In the genomic region with DNA sequence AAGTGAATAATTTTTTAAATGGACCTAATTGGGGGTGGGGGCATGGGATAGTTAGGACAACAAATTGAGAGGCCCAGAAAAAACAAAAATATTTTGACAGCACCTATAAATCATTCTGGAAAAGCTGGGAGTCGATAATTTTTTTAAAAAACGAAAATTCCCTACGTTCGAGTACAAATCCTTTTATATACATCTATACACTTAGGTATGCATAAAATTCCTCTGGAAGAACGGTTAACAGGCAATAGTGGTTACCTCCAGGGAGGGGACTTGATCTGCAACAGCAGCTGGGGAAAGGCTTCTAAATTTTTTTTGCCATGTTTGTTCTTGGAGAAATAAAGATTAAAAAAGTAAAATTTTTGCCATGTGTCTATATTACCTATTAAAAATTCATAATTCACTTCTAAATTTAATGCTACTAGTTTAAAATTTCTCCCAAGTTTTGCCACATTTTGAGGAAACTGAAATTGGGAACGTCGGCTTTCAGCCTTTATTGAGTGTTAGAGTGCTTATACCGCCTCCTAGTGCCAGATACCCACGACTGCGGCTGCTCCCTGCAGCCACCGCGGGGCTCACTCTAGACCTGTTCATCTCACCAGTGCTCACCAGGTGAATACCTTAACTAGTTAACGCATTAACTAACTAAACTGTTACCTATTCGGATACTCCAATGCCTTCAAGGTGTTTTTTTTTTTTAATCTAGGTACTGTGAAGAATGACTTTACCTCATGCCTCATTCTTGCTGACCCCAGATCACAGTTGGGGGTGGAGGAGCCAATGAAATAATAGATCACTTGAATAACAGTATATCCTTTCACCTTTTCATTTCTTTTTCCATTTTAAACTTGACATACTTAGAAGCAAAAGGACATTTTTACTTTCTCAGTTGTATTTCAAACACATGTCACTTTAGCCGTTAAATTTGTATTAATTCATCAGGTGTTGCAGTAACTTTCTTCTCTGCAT, we compare ENCODE assay signal across 8 cellular contexts. TPM values are rescaled to one million over a fixed set of nuclear protein-coding genes. Genes with fewer than 3 reads are reported as not detected.
DNase-seq lines count a peak whose midpoint lies in the region; ATAC-seq, FAIRE-seq and TF ChIP-seq lines count a peak whose summit lies in the region.

No MANE protein-coding gene starts in this region.

- no peaks in the 10 kb centered on the region for H3K79me2 ChIP-seq in HepG2 (ENCODE audit: insufficient read depth, low read length)

- in situ Hi-C loops in HepG2 (cut with HindIII; ENCODE audit: extremely low pct_ligation_motif_present, low pct_unique_long_range_greater_than_20kb), result no loop called here

- no peak overlapping the region for H3K27ac ChIP-seq in HepG2 (ENCODE audit: extremely low read length, insufficient read depth, low read length)

- TF ChIP-seq RAD21 in HepG2 (CRISPR knock-in tag; IDR thresholded peaks at IDR 0.05), result peak; percentile 58; the same call in 1 of the 2 replicates

- WGBS in HepG2 (ENCODE audit: low lambda C conversion rate), result 26% methylated on average over 15 of the region's 15 CpGs

- no peak overlapping the region for H3K4me3 ChIP-seq in BE2C (ENCODE audit: low read depth, low read length)
- no peak overlapping the region for H3K4me3 ChIP-seq in HFF-Myc (replicated peaks; ENCODE audit: low read depth, low read length)
- peak overlapping the region in 1 of 3 experiments; percentile 51; a peak in 1 of 6 replicates for H3K4me3 ChIP-seq in HepG2 (replicated peaks in 1 of 3; ENCODE audit: insufficient read depth in 1 of 3, low read depth in 2 of 3, low read length in 3 of 3)
- no peak overlapping the region for H3K4me3 ChIP-seq in MG63

- H3K4me1 ChIP-seq in BE2C, result no peaks in the 10 kb centered on the region
- H3K4me1 ChIP-seq in HepG2 (ENCODE audit: insufficient read depth, low read length), result peaks cover 76% of the 10 kb centered on the region

- H3K4me2 ChIP-seq in HepG2 (ENCODE audit: low read depth, low read length), result peak overlapping the region; percentile 75

- no peak overlapping the region for H2AFZ ChIP-seq in HepG2 (ENCODE audit: low read length)

- TF ChIP-seq POLR2A in HepG2 (IDR thresholded peaks at IDR 0.05; ENCODE audit: insufficient read depth in 1 of 2, low read depth in 2 of 2, low read length in 2 of 2), result no peak

- DNase-seq in BE2C (no peak), HFF-Myc (ENCODE audit: extremely low read depth, low read depth) (no peak), activated T-cell treated with anti-CD3 and anti-CD28 coated beads for 48 hours (ENCODE audit: low read depth) (peak; percentile 11), HepG2 (ENCODE audit: low spot score) (peak; percentile 28), NCI-H774 (lab: John Stamatoyannopoulos, UW) (no peak), MG63 (no peak)

- peak; percentile 54 for TF ChIP-seq CTCF in BE2C (IDR thresholded peaks at IDR 0.05; ENCODE audit: low read depth, low read length)
- peak; percentile 56 for TF ChIP-seq CTCF in HFF-Myc (IDR thresholded peaks at IDR 0.05; ENCODE audit: low read depth, low read length, missing control alignments)
- peak; percentile 66 for TF ChIP-seq CTCF in HepG2 (CRISPR knock-in tag; IDR thresholded peaks at IDR 0.05)

- intact Hi-C loops in HepG2 (cut with micrococcal nuclease; ENCODE audit: unreplicated experiment), result loop anchor here (1.0 kb wide), 1 partner anchor 85 kb away; no protein-coding TSS in a partner anchor

- H3K27me3 ChIP-seq in BE2C (peaks cover 52% of the 10 kb centered on the region), HepG2 (ENCODE audit: control insufficient read depth in 1 of 2, insufficient read depth in 2 of 2, low read length in 2 of 2) (peaks cover 0 to 15% of the 10 kb centered on the region in 2 experiments; a peak in 4 of 5 replicates), MG63 (peaks cover 7% of the 10 kb centered on the region; the same call in 1 of the 2 replicates)

- ATAC-seq in HepG2 (no peak), HG03135 (IDR thresholded peaks at IDR 0.05; ENCODE audit: unreplicated experiment) (no peak), GM18520 (IDR thresholded peaks at IDR 0.05; ENCODE audit: unreplicated experiment) (no peak)

- BruUV-seq in HepG2 (replicated peaks; lab: Mats Ljungman, UMichigan), result no TSS peak

- CTCF ChIA-PET in HepG2 (lab: Yijun Ruan, JAX; ENCODE audit: low intra/inter-chr PET ratio, low total read pairs), result interaction anchor here (3.1 kb wide), 1 partner anchor 85 kb away, joined by 17 read pairs; no protein-coding TSS in a partner anchor

- FAIRE-seq in HepG2 (lab: Jason Lieb, UNC), result no peak

- no peaks in the 10 kb centered on the region for H4K20me1 ChIP-seq in HepG2 (ENCODE audit: insufficient read depth, low read length)

- H3K9ac ChIP-seq in HepG2 (ENCODE audit: insufficient read depth, low read depth, low read length), result no peak overlapping the region

- POLR2A ChIA-PET in HepG2 (lab: Yijun Ruan, JAX), result no interaction called here

- H3K36me3 ChIP-seq in BE2C (no peaks in the 10 kb centered on the region), HepG2 (replicated peaks in 1 of 2; ENCODE audit: control insufficient read depth in 1 of 2, insufficient read depth in 2 of 2, low read length in 2 of 2) (no peaks in the 10 kb centered on the region), MG63 (no peaks in the 10 kb centered on the region)

- H3K9me3 ChIP-seq in BE2C, result no peaks in the 10 kb centered on the region
- no peaks in the 10 kb centered on the region for H3K9me3 ChIP-seq in HepG2 (ENCODE audit: low read length)
- H3K9me3 ChIP-seq in MG63, result no peaks in the 10 kb centered on the region

- TF ChIP-seq EP300 in HepG2 (IDR thresholded peaks at IDR 0.05; ENCODE audit: low read depth in 2 of 2, low read length in 2 of 2) (no peak), HepG2 (CRISPR knock-in tag; IDR thresholded peaks at IDR 0.05; ENCODE audit: borderline replicate concordance) (no peak)

RNA-seq across cellular contexts. Expression of a gene that starts 1.8 kb away (rescaled TPM):
- not detected for polyA plus RNA-seq in BE2C (2012; ENCODE audit: insufficient read depth, insufficient read length, low read depth)
- total RNA-seq in HepG2 (2016; rRNA removed; fragmentation: Illumina TruSeq; extraction: Trizol), result 6.4 and 10.9 TPM in 2 replicates
- 0.62 and 1.3 TPM in 2 replicates for total RNA-seq in HepG2 (2016; cell fraction: cytosol; rRNA removed; fragmentation: Illumina TruSeq; extraction: Trizol; ENCODE audit: low read depth)
- 7.5 and 9.6 TPM in 2 replicates for total RNA-seq in HepG2 (2016; cell fraction: insoluble cytoplasmic fraction; rRNA removed; fragmentation: Illumina TruSeq; extraction: Trizol)
- total RNA-seq in HepG2 (2016; cell fraction: membrane; rRNA removed; fragmentation: Illumina TruSeq; extraction: Trizol), result 1.8 and 2.3 TPM in 2 replicates
- total RNA-seq in HepG2 (2016; cell fraction: nucleus; rRNA removed; fragmentation: Illumina TruSeq; extraction: Trizol), result 3.3 and 3.5 TPM in 2 replicates
- polyA plus RNA-seq in HepG2 (2011; rRNA removed), result 0.40 and 0.63 TPM in 2 replicates
- polyA plus RNA-seq in HepG2 (2011; cell fraction: cytosol; rRNA removed), result 0.72 and 0.81 TPM in 2 replicates
- 1.0 and 1.3 TPM in 2 replicates for polyA plus RNA-seq in HepG2 (2011; cell fraction: nucleus; rRNA removed)
- 3.5 and 15.0 TPM in 2 replicates for polyA plus RNA-seq in HepG2 (2012)
- polyA plus RNA-seq in HepG2 (2016; cell fraction: cytosol; fragmentation: Illumina TruSeq; extraction: Trizol; ENCODE audit: low read depth), result 0.29 and 0.47 TPM in 2 replicates
- polyA plus RNA-seq in HepG2 (2016; cell fraction: insoluble cytoplasmic fraction; fragmentation: Illumina TruSeq; extraction: Trizol; ENCODE audit: low read depth), result 11.2 and 11.3 TPM in 2 replicates
- polyA plus RNA-seq in HepG2 (2016; cell fraction: membrane; fragmentation: Illumina TruSeq; extraction: Trizol; ENCODE audit: low read depth), result 1.3 and 1.5 TPM in 2 replicates
- 4.6 and 5.3 TPM in 2 replicates for polyA plus RNA-seq in HepG2 (2016; cell fraction: nucleus; fragmentation: Illumina TruSeq; extraction: Trizol; ENCODE audit: insufficient read depth, low read depth)
- 1.1 TPM in 1 of 2 replicates, not detected in the other for polyA minus RNA-seq in HepG2 (2011; rRNA and poly(A)+ RNA removed; ENCODE audit: low replicate concordance)
- 1.1 and 1.4 TPM in 2 replicates for polyA minus RNA-seq in HepG2 (2011; cell fraction: cytosol; rRNA and poly(A)+ RNA removed)
- polyA minus RNA-seq in HepG2 (2011; cell fraction: nucleus; rRNA and poly(A)+ RNA removed), result 1.3 and 3.9 TPM in 2 replicates
- not detected in 2 replicates for total RNA-seq in MG63 (2014; rRNA removed; shearing (Covaris generic); ENCODE audit: low replicate concordance)

RNA-seq across cellular contexts. Expression of a gene that starts 40.2 kb away (rescaled TPM):
- not detected for polyA plus RNA-seq in BE2C (2012; ENCODE audit: insufficient read depth, insufficient read length, low read depth)
- total RNA-seq in HepG2 (2016; rRNA removed; fragmentation: Illumina TruSeq; extraction: Trizol), result 18.8 and 24.1 TPM in 2 replicates
- 3.8 and 4.2 TPM in 2 replicates for total RNA-seq in HepG2 (2016; cell fraction: cytosol; rRNA removed; fragmentation: Illumina TruSeq; extraction: Trizol; ENCODE audit: low read depth)
- 20.1 and 22.9 TPM in 2 replicates for total RNA-seq in HepG2 (2016; cell fraction: insoluble cytoplasmic fraction; rRNA removed; fragmentation: Illumina TruSeq; extraction: Trizol)
- 9.9 and 10.6 TPM in 2 replicates for total RNA-seq in HepG2 (2016; cell fraction: membrane; rRNA removed; fragmentation: Illumina TruSeq; extraction: Trizol)
- 12.4 and 16.0 TPM in 2 replicates for total RNA-seq in HepG2 (2016; cell fraction: nucleus; rRNA removed; fragmentation: Illumina TruSeq; extraction: Trizol)
- 11.4 and 13.8 TPM in 2 replicates for polyA plus RNA-seq in HepG2 (2011; rRNA removed)
- 7.9 and 9.3 TPM in 2 replicates for polyA plus RNA-seq in HepG2 (2011; cell fraction: cytosol; rRNA removed)
- 9.9 and 17.2 TPM in 2 replicates for polyA plus RNA-seq in HepG2 (2011; cell fraction: nucleus; rRNA removed)
- 17.3 and 29.7 TPM in 2 replicates for polyA plus RNA-seq in HepG2 (2012)
- 4.8 and 5.9 TPM in 2 replicates for polyA plus RNA-seq in HepG2 (2016; cell fraction: cytosol; fragmentation: Illumina TruSeq; extraction: Trizol; ENCODE audit: low read depth)
- polyA plus RNA-seq in HepG2 (2016; cell fraction: insoluble cytoplasmic fraction; fragmentation: Illumina TruSeq; extraction: Trizol; ENCODE audit: low read depth), result 24.9 and 32.3 TPM in 2 replicates
- 7.8 and 10.1 TPM in 2 replicates for polyA plus RNA-seq in HepG2 (2016; cell fraction: membrane; fragmentation: Illumina TruSeq; extraction: Trizol; ENCODE audit: low read depth)
- polyA plus RNA-seq in HepG2 (2016; cell fraction: nucleus; fragmentation: Illumina TruSeq; extraction: Trizol; ENCODE audit: insufficient read depth, low read depth), result 41.7 and 45.7 TPM in 2 replicates
- 8.8 TPM in 1 of 2 replicates, not detected in the other for polyA minus RNA-seq in HepG2 (2011; rRNA and poly(A)+ RNA removed; ENCODE audit: low replicate concordance)
- polyA minus RNA-seq in HepG2 (2011; cell fraction: cytosol; rRNA and poly(A)+ RNA removed), result 3.7 and 5.3 TPM in 2 replicates
- 18.4 and 18.5 TPM in 2 replicates for polyA minus RNA-seq in HepG2 (2011; cell fraction: nucleus; rRNA and poly(A)+ RNA removed)
- 0.79 and 1.5 TPM in 2 replicates for total RNA-seq in MG63 (2014; rRNA removed; shearing (Covaris generic); ENCODE audit: low replicate concordance)

RNA-seq across cellular contexts. Expression of a gene that starts 40.3 kb away (rescaled TPM):
- polyA plus RNA-seq in BE2C (2012; ENCODE audit: insufficient read depth, insufficient read length, low read depth), result 1.4 TPM
- total RNA-seq in HepG2 (2016; rRNA removed; fragmentation: Illumina TruSeq; extraction: Trizol), result 4.6 and 7.9 TPM in 2 replicates
- 2.6 and 5.4 TPM in 2 replicates for total RNA-seq in HepG2 (2016; cell fraction: cytosol; rRNA removed; fragmentation: Illumina TruSeq; extraction: Trizol; ENCODE audit: low read depth)
- total RNA-seq in HepG2 (2016; cell fraction: insoluble cytoplasmic fraction; rRNA removed; fragmentation: Illumina TruSeq; extraction: Trizol), result 4.1 and 7.2 TPM in 2 replicates
- total RNA-seq in HepG2 (2016; cell fraction: membrane; rRNA removed; fragmentation: Illumina TruSeq; extraction: Trizol), result 6.9 and 7.7 TPM in 2 replicates
- 5.3 and 6.5 TPM in 2 replicates for total RNA-seq in HepG2 (2016; cell fraction: nucleus; rRNA removed; fragmentation: Illumina TruSeq; extraction: Trizol)
- 3.2 and 3.6 TPM in 2 replicates for polyA plus RNA-seq in HepG2 (2011; rRNA removed)
- 2.2 and 3.7 TPM in 2 replicates for polyA plus RNA-seq in HepG2 (2011; cell fraction: cytosol; rRNA removed)
- polyA plus RNA-seq in HepG2 (2011; cell fraction: nucleus; rRNA removed), result 1.9 and 2.6 TPM in 2 replicates
- 3.9 and 8.5 TPM in 2 replicates for polyA plus RNA-seq in HepG2 (2012)
- 1.9 and 2.1 TPM in 2 replicates for polyA plus RNA-seq in HepG2 (2016; cell fraction: cytosol; fragmentation: Illumina TruSeq; extraction: Trizol; ENCODE audit: low read depth)
- 3.3 and 4.2 TPM in 2 replicates for polyA plus RNA-seq in HepG2 (2016; cell fraction: insoluble cytoplasmic fraction; fragmentation: Illumina TruSeq; extraction: Trizol; ENCODE audit: low read depth)
- polyA plus RNA-seq in HepG2 (2016; cell fraction: membrane; fragmentation: Illumina TruSeq; extraction: Trizol; ENCODE audit: low read depth), result 3.1 and 5.1 TPM in 2 replicates
- polyA plus RNA-seq in HepG2 (2016; cell fraction: nucleus; fragmentation: Illumina TruSeq; extraction: Trizol; ENCODE audit: insufficient read depth, low read depth), result 3.9 and 4.6 TPM in 2 replicates
- polyA minus RNA-seq in HepG2 (2011; rRNA and poly(A)+ RNA removed; ENCODE audit: low replicate concordance), result 0.35 and 2.7 TPM in 2 replicates
- polyA minus RNA-seq in HepG2 (2011; cell fraction: cytosol; rRNA and poly(A)+ RNA removed), result 2.3 and 3.3 TPM in 2 replicates
- polyA minus RNA-seq in HepG2 (2011; cell fraction: nucleus; rRNA and poly(A)+ RNA removed), result 6.1 and 8.1 TPM in 2 replicates
- not detected in 2 replicates for total RNA-seq in MG63 (2014; rRNA removed; shearing (Covaris generic); ENCODE audit: low replicate concordance)

Comparison
In these comparisons a context has a peak if more than half of its experiments do, and no peak if none do; other contexts are left out.
1. DNase-seq: peak in activated T-cell treated with anti-CD3 and anti-CD28 coated beads for 48 hours (single experiment) and HepG2 (single experiment); none in BE2C (single experiment), HFF-Myc (single experiment), NCI-H774 (single experiment) and MG63 (single experiment).
2. Peak in every context shown above with its lines, with median percentiles within 50 percentile points of each other: CTCF ChIP-seq.